25 cellular contexts compared by ENCODE assay signal in genomic region chr4:90227177-90227576, GRCh38.
DNase-seq lines count a peak whose midpoint lies in the region; ATAC-seq, FAIRE-seq and TF ChIP-seq lines count a peak whose summit lies in the region.
"Had no signal": no experiment of that assay in that cellular context is flagged by ENCODE, and none has a peak within 500 bp of the region (broad histone marks: within the 10 kb centered on the region; RNA-seq: fewer than 3 reads in every experiment).

No MANE protein-coding gene starts in this region.

- no peak for TF ChIP-seq EP300 in A549 (IDR thresholded peaks at IDR 0.05)

- in situ Hi-C loops in mammary epithelial cell (cut with MboI; ENCODE audit: low sequenced_read_pairs in 2 of 2), result no loop called here

- no peaks in the 10 kb centered on the region for H3F3A ChIP-seq in PC-3 (ENCODE audit: low read length, unreplicated experiment)

- CTCF ChIA-PET in MCF 10A (lab: Yijun Ruan, JAX), result no interaction called here
- CTCF ChIA-PET in mammary epithelial cell (lab: Charles Lee; ENCODE audit: low non-redundant PET), result no interaction called here
- CTCF ChIA-PET in A549 (lab: Yijun Ruan, JAX), result no interaction called here
- CTCF ChIA-PET in PC-3 (lab: Charles Lee), result no interaction called here

- no peak overlapping the region for H2AFZ ChIP-seq in mammary epithelial cell (ENCODE audit: low read depth, low read length)
- H2AFZ ChIP-seq in PC-3 (ENCODE audit: low read length), result no peak overlapping the region
- no peak overlapping the region for H2AFZ ChIP-seq in osteoblast (ENCODE audit: low read length)

- intact Hi-C loops in MCF 10A (cut with micrococcal nuclease), result no loop called here
- intact Hi-C loops in mammary epithelial cell (cut with micrococcal nuclease), result no loop called here
- intact Hi-C loops in PC-3 (cut with micrococcal nuclease), result no loop called here

- peak overlapping the region; percentile 55 for H3K27ac Mint-ChIP-seq in MCF 10A (ENCODE audit: low read depth, unreplicated experiment)
- H3K27ac Mint-ChIP-seq in naive thymus-derived CD8-positive, alpha-beta T cell, result no peak overlapping the region
- H3K27ac Mint-ChIP-seq: CD14-positive monocyte; CD4-positive, alpha-beta memory T cell; CD4-positive, CD25-positive, alpha-beta regulatory T cell; CD8-positive, alpha-beta memory T cell had no signal

- no peak for TF ChIP-seq RAD21 in A549 (conservative IDR thresholded peaks at IDR 0.05 in 1 of 2, IDR thresholded peaks at IDR 0.05 in 1 of 2)

- WGBS in mammary epithelial cell (ENCODE audit: low coverage, missing lambda C conversion rate), result 95% methylated on average over 3 of the region's 3 CpGs
- 24% methylated on average over 3 of the region's 3 CpGs for WGBS in A549 (ENCODE audit: missing lambda C conversion rate)

- peaks cover 5% of the 10 kb centered on the region for H3K4me1 Mint-ChIP-seq in MCF 10A (ENCODE audit: insufficient read depth, unreplicated experiment)
- no peaks in the 10 kb centered on the region for H3K4me1 Mint-ChIP-seq in naive thymus-derived CD8-positive, alpha-beta T cell
- H3K4me1 Mint-ChIP-seq: CD14-positive monocyte; CD4-positive, alpha-beta memory T cell; CD4-positive, CD25-positive, alpha-beta regulatory T cell; CD8-positive, alpha-beta memory T cell had no signal

- no peak for FAIRE-seq in A549 (lab: Jason Lieb, UNC)
- FAIRE-seq: GM12878, GM12892, GM18507 had no signal

- H3K9me3 Mint-ChIP-seq in MCF 10A (ENCODE audit: unreplicated experiment), result peaks cover 16% of the 10 kb centered on the region
- peaks cover 0 to 17% (median 4%) of the 10 kb centered on the region in 9 donors for H3K9me3 Mint-ChIP-seq in naive thymus-derived CD8-positive, alpha-beta T cell

- no peaks in the 10 kb centered on the region for H3K36me3 Mint-ChIP-seq in MCF 10A (ENCODE audit: insufficient read depth, unreplicated experiment)
- H3K36me3 Mint-ChIP-seq in naive thymus-derived CD8-positive, alpha-beta T cell, result no peaks in the 10 kb centered on the region
- H3K36me3 Mint-ChIP-seq: CD14-positive monocyte; CD4-positive, alpha-beta memory T cell; CD4-positive, CD25-positive, alpha-beta regulatory T cell; CD8-positive, alpha-beta memory T cell had no signal

- H3K79me2 ChIP-seq in mammary epithelial cell (ENCODE audit: insufficient read depth, low read length) (no peaks in the 10 kb centered on the region), PC-3 (ENCODE audit: low read length) (no peaks in the 10 kb centered on the region), osteoblast (ENCODE audit: insufficient read depth, low read length) (no peaks in the 10 kb centered on the region)

- no peak for TF ChIP-seq CTCF in MCF 10A (IDR thresholded peaks at IDR 0.05; ENCODE audit: unreplicated experiment)
- TF ChIP-seq CTCF in mammary epithelial cell (conservative IDR thresholded peaks at IDR 0.05 in 1 of 2, IDR thresholded peaks at IDR 0.05 in 1 of 2; ENCODE audit: extremely low read depth in 1 of 2, insufficient read depth in 1 of 2, low read depth in 1 of 2, low read length in 2 of 2), result no peak
- TF ChIP-seq CTCF in A549 (IDR thresholded peaks at IDR 0.05), result no peak
- TF ChIP-seq CTCF in PC-3 (conservative IDR thresholded peaks at IDR 0.05; ENCODE audit: low read depth, low read length), result no peak
- TF ChIP-seq CTCF in osteoblast (IDR thresholded peaks at IDR 0.05; ENCODE audit: extremely low read depth, low read depth, low read length), result no peak

- H3K36me3 ChIP-seq in mammary epithelial cell (ENCODE audit: insufficient read depth, low read length) (no peaks in the 10 kb centered on the region), PC-3 (ENCODE audit: low read depth, low read length) (no peaks in the 10 kb centered on the region), osteoblast (ENCODE audit: insufficient read depth, low read length) (no peaks in the 10 kb centered on the region)
- H3K36me3 ChIP-seq: BE2C, BLaER1 had no signal

- H3K27me3 Mint-ChIP-seq in MCF 10A (ENCODE audit: insufficient read depth, unreplicated experiment), result no peaks in the 10 kb centered on the region
- peaks cover 0 to 4% (median 0%) of the 10 kb centered on the region in 5 donors for H3K27me3 Mint-ChIP-seq in naive thymus-derived CD8-positive, alpha-beta T cell
- H3K27me3 Mint-ChIP-seq: CD4-positive, alpha-beta memory T cell; CD4-positive, CD25-positive, alpha-beta regulatory T cell had no signal

- no peak overlapping the region for H3K4me3 ChIP-seq in mammary epithelial cell (replicated peaks in 1 of 3; ENCODE audit: insufficient read depth in 1 of 3, low read depth in 2 of 3, low read length in 3 of 3)
- H3K4me3 ChIP-seq in A549, result no peak overlapping the region
- H3K4me3 ChIP-seq in PC-3 (ENCODE audit: low read length), result no peak overlapping the region
- H3K4me3 ChIP-seq in osteoblast (ENCODE audit: insufficient read depth, low read length), result no peak overlapping the region
- H3K4me3 ChIP-seq: BLaER1, GM12878 had no signal

- H3K9ac ChIP-seq in mammary epithelial cell (ENCODE audit: insufficient read depth, low read length) (no peak overlapping the region), PC-3 (ENCODE audit: low read length) (no peak overlapping the region)
- H3K9ac ChIP-seq: BLaER1 had no signal

- H4K20me1 ChIP-seq in mammary epithelial cell (ENCODE audit: insufficient read depth, low read length) (no peaks in the 10 kb centered on the region), PC-3 (ENCODE audit: low read length) (no peaks in the 10 kb centered on the region), osteoblast (ENCODE audit: insufficient read depth, low read length) (no peaks in the 10 kb centered on the region)
- H4K20me1 ChIP-seq: BLaER1 had no signal

- H3K4me1 ChIP-seq in mammary epithelial cell (ENCODE audit: insufficient read depth, low read length) (no peaks in the 10 kb centered on the region), A549 (no peaks in the 10 kb centered on the region), PC-3 (ENCODE audit: insufficient read depth, low read length) (peaks cover 12% of the 10 kb centered on the region), osteoblast (ENCODE audit: insufficient read depth, low read length) (no peaks in the 10 kb centered on the region)
- H3K4me1 ChIP-seq: BE2C, BLaER1 had no signal

- dilution Hi-C loops in mammary epithelial cell (cut with HindIII; ENCODE audit: low sequenced_read_pairs), result no loop called here

- H3K4me2 ChIP-seq in mammary epithelial cell (ENCODE audit: insufficient read depth, low read depth, low read length) (no peak overlapping the region), A549 (no peak overlapping the region), PC-3 (ENCODE audit: low read length) (peak overlapping the region; percentile 46; the same call in 1 of the 2 replicates), osteoblast (ENCODE audit: insufficient read depth, low read length) (no peak overlapping the region)
- H3K4me2 ChIP-seq: BLaER1 had no signal

- TF ChIP-seq POLR2A in A549 (IDR thresholded peaks at IDR 0.05; ENCODE audit: low read length), result no peak

- no peak for ATAC-seq in A549
- no peak for ATAC-seq in PC-3
- no peak for ATAC-seq in naive thymus-derived CD8-positive, alpha-beta T cell
- ATAC-seq: GM12878 had no signal

- BruUV-seq in MCF 10A (replicated peaks; lab: Mats Ljungman, UMichigan) (no TSS peak), mammary epithelial cell (replicated peaks; lab: Mats Ljungman, UMichigan) (no TSS peak), PC-3 (replicated peaks; lab: Mats Ljungman, UMichigan) (no TSS peak)

- no peaks in the 10 kb centered on the region for H3K9me2 ChIP-seq in PC-3 (replicated peaks; ENCODE audit: low read length)

- POLR2A ChIA-PET in MCF 10A (lab: Yijun Ruan, JAX) (no interaction called here), A549 (lab: Yijun Ruan, JAX) (no interaction called here), PC-3 (lab: Charles Lee; ENCODE audit: unreplicated experiment) (no interaction called here)
- POLR2A ChIA-PET in naive thymus-derived CD8-positive, alpha-beta T cell (lab: Charles Lee), result no interaction called here

- DNase-seq in MCF 10A (ENCODE audit: unreplicated experiment) (no peak), mammary epithelial cell (no peak), A549 (ENCODE audit: low read depth in 1 of 2, low spot score in 1 of 2) (no peak), PC-3 (no peak), osteoblast (ENCODE audit: insufficient read length, low spot score, missing footprints) (peak; percentile 17), NCI-H774 (lab: John Stamatoyannopoulos, UW) (no peak)
- no peak for DNase-seq in naive thymus-derived CD8-positive, alpha-beta T cell
- DNase-seq: BE2C; C1 segment of cervical spinal cord; CD4-positive, alpha-beta memory T cell; CD4-positive, CD25-positive, alpha-beta regulatory T cell; CD8-positive, alpha-beta memory T cell; COR-L47; DMS 273 treated with DMSO at 0.1 percent for 48 hours; DMS153; DMS53; DMS79; DND-41; GDM1 had no signal

- H3K27me3 ChIP-seq in mammary epithelial cell (ENCODE audit: insufficient read depth, low read length) (no peaks in the 10 kb centered on the region), PC-3 (ENCODE audit: low read length) (no peaks in the 10 kb centered on the region), osteoblast (ENCODE audit: insufficient read depth, low read length) (no peaks in the 10 kb centered on the region)
- H3K27me3 ChIP-seq: BE2C, BLaER1 had no signal

- no peak overlapping the region for H3K27ac ChIP-seq in mammary epithelial cell (ENCODE audit: insufficient read depth, low read depth, low read length)
- H3K27ac ChIP-seq in A549, result no peak overlapping the region
- H3K27ac ChIP-seq in PC-3 (ENCODE audit: low read length), result no peak overlapping the region
- no peak overlapping the region for H3K27ac ChIP-seq in osteoblast (ENCODE audit: low read depth, low read length)
- H3K27ac ChIP-seq: 22Rv1, BLaER1 had no signal

- H3K9me3 ChIP-seq in mammary epithelial cell (replicated peaks; ENCODE audit: insufficient read depth, low read length), result no peaks in the 10 kb centered on the region
- H3K9me3 ChIP-seq in A549, result no peaks in the 10 kb centered on the region
- no peaks in the 10 kb centered on the region for H3K9me3 ChIP-seq in PC-3 (ENCODE audit: low read length)
- no peaks in the 10 kb centered on the region for H3K9me3 ChIP-seq in osteoblast (ENCODE audit: low read depth, low read length)
- H3K9me3 ChIP-seq: BE2C, BLaER1 had no signal

- no peak overlapping the region for H3K4me3 Mint-ChIP-seq in MCF 10A (ENCODE audit: unreplicated experiment)
- no peak overlapping the region for H3K4me3 Mint-ChIP-seq in naive thymus-derived CD8-positive, alpha-beta T cell
- H3K4me3 Mint-ChIP-seq: CD14-positive monocyte; CD4-positive, alpha-beta memory T cell; CD4-positive, CD25-positive, alpha-beta regulatory T cell; CD8-positive, alpha-beta memory T cell had no signal

TF ChIP-seq in A549, 52 proteins besides CTCF, POLR2A, EP300 and RAD21:
- TF ChIP-seq GATA3 (IDR thresholded peaks at IDR 0.05; ENCODE audit: borderline replicate concordance) (no peak), MAZ (IDR thresholded peaks at IDR 0.05; ENCODE audit: borderline replicate concordance, low read depth, low read length) (no peak), NFE2L2 (conservative IDR thresholded peaks at IDR 0.05; ENCODE audit: low read length) (no peak), FOSL2 (IDR thresholded peaks at IDR 0.05) (no peak), FOSL2 (CRISPR knock-in tag; IDR thresholded peaks at IDR 0.05) (no peak), MAFK (IDR thresholded peaks at IDR 0.05; ENCODE audit: partially characterized antibody) (peak; percentile 54), PHF8 (IDR thresholded peaks at IDR 0.05; ENCODE audit: borderline replicate concordance, low read depth) (no peak)
